Comparison of ENCODE assay signal across 13 cellular contexts in the genomic region with DNA sequence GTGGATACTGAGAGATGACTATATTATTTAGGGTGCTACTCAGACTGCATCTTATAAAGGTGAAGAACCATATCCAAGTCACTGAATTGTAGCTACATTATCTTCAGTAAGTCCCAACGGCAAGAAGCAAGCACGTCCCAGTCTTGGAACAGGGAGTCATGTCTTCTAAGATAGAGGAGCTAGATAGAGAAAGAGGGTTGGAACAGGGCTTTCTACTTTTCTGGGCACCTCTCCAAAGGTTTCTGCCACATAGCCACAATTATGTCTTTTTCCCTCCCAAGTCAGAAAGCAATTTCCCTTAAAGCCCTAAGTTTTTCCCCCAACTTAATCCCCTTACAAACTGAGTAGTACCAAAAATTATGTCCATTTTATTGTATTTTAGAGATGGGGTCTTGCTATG. TPM values are rescaled to one million over a fixed set of nuclear protein-coding genes. Genes with fewer than 3 reads are reported as not detected.
DNase-seq lines count a peak whose midpoint lies in the region; ATAC-seq and TF ChIP-seq lines count a peak whose summit lies in the region.
"Had no signal": no experiment of that assay in that cellular context is flagged by ENCODE, and none has a peak within 500 bp of the region (broad histone marks: within the 10 kb centered on the region; RNA-seq: fewer than 3 reads in every experiment).

No MANE protein-coding gene starts in this region.

- peaks cover 61% of the 10 kb centered on the region for H3K4me1 ChIP-seq in OCI-LY3 (ENCODE audit: low read length)
- H3K4me1 ChIP-seq in H9 (ENCODE audit: insufficient read depth, low read length): no peaks in the 10 kb centered on the region; the same call in 1 of the 2 replicates

- no peak overlapping the region for H2BK20ac ChIP-seq in H9 (ENCODE audit: low read depth, low read length, poor library complexity, severe bottlenecking)

- H3K9ac ChIP-seq in OCI-LY3 (ENCODE audit: low read length): peak overlapping the region; percentile 53
- H3K9ac ChIP-seq in H9 (ENCODE audit: extremely low read depth, insufficient read length, low read length): no peak overlapping the region

- no peak overlapping the region for H3K14ac ChIP-seq in H9 (ENCODE audit: insufficient read depth, low read length)

- no peak overlapping the region for H4K91ac ChIP-seq in H9 (ENCODE audit: insufficient read length, low read depth, low read length)

- DNase-seq in Daoy (ENCODE audit: low read depth) (peak; percentile 54), brain microvascular endothelial cell (peak; percentile 66), myocyte (ENCODE audit: low read depth) (peak; percentile 67), H9 (no peak), NCI-H1694 (lab: John Stamatoyannopoulos, UW) (no peak), T1000 (lab: John Stamatoyannopoulos, UW) (no peak)
- DNase-seq: activated CD4-positive, alpha-beta T cell treated with anti-CD3 and anti-CD28 coated beads, Interleukin-2, amount 50 U/mL, for 4 hours; activated effector memory CD4-positive, alpha-beta T cell treated with anti-CD3 and anti-CD28 coated beads, Interleukin-2, amount 50 U/mL, for 16 hours; kidney had no signal

- H3K79me2 ChIP-seq in OCI-LY3 (ENCODE audit: low read length) (no peaks in the 10 kb centered on the region), H9 (ENCODE audit: insufficient read depth, low read length) (no peaks in the 10 kb centered on the region)

- no peak overlapping the region for H3K18ac ChIP-seq in H9 (ENCODE audit: insufficient read length, low read depth, low read length)

- TF ChIP-seq CTCF in OCI-LY3 (IDR thresholded peaks at IDR 0.05; ENCODE audit: low read depth, low read length) (no peak), brain microvascular endothelial cell (IDR thresholded peaks at IDR 0.05; ENCODE audit: low read depth, low read length, missing control alignments) (no peak), H9 (conservative IDR thresholded peaks at IDR 0.05) (no peak)

- no peak overlapping the region for H2AK5ac ChIP-seq in H9 (ENCODE audit: insufficient read length, low read length)

- H3K4me1 Mint-ChIP-seq in H9: peaks cover 12 to 13% of the 10 kb centered on the region in 2 experiments

- H3K27me3 ChIP-seq in OCI-LY3 (ENCODE audit: low read depth, low read length): no peaks in the 10 kb centered on the region
- no peaks in the 10 kb centered on the region for H3K27me3 ChIP-seq in brain microvascular endothelial cell (replicated peaks)
- no peaks in the 10 kb centered on the region for H3K27me3 ChIP-seq in H9 (ENCODE audit: insufficient read depth, low read length)
- H3K27me3 ChIP-seq: right atrium auricular region had no signal

- no peaks in the 10 kb centered on the region for H3K27me3 Mint-ChIP-seq in H9 (ENCODE audit: low read depth)

- no peak overlapping the region for H4K5ac ChIP-seq in H9 (ENCODE audit: insufficient read length, low read depth, low read length)

- H2AFZ ChIP-seq in OCI-LY3 (ENCODE audit: low read depth, low read length): no peak overlapping the region
- no peak overlapping the region for H2AFZ ChIP-seq in H9 (ENCODE audit: low read length)

- no peak overlapping the region for H3K4me3 Mint-ChIP-seq in H9

- H2BK5ac ChIP-seq in H9 (ENCODE audit: insufficient read length, low read length): no peak overlapping the region

- no peaks in the 10 kb centered on the region for H3K9me3 ChIP-seq in OCI-LY3 (ENCODE audit: insufficient read depth, low read length)
- no peaks in the 10 kb centered on the region for H3K9me3 ChIP-seq in H9 (ENCODE audit: control insufficient read depth, low read depth, low read length)
- H3K9me3 ChIP-seq: right atrium auricular region had no signal

- H3K36me3 ChIP-seq in OCI-LY3 (replicated peaks; ENCODE audit: low read depth, low read length): peaks cover 5% of the 10 kb centered on the region
- H3K36me3 ChIP-seq in brain microvascular endothelial cell (replicated peaks): no peaks in the 10 kb centered on the region
- H3K36me3 ChIP-seq: right atrium auricular region had no signal

- H3K4me3 ChIP-seq in OCI-LY3 (ENCODE audit: low read length): peak overlapping the region; percentile 54
- no peak overlapping the region for H3K4me3 ChIP-seq in brain microvascular endothelial cell (ENCODE audit: low read depth, low read length)
- H3K4me3 ChIP-seq: right atrium auricular region had no signal

- no peaks in the 10 kb centered on the region for H3K9me3 Mint-ChIP-seq in H9

- H3T11ph ChIP-seq in H9 (ENCODE audit: low read length): no peak overlapping the region

- H3K4me2 ChIP-seq in OCI-LY3 (ENCODE audit: low read length) (peak overlapping the region; percentile 80), H9 (ENCODE audit: insufficient read depth, insufficient read length, low read length) (no peak overlapping the region)

- H3K36me3 Mint-ChIP-seq in H9 (ENCODE audit: insufficient read depth in 1 of 3, low read depth in 3 of 3): no peaks in the 10 kb centered on the region

- H4K20me1 ChIP-seq in OCI-LY3 (ENCODE audit: insufficient read depth, low read length) (no peaks in the 10 kb centered on the region), H9 (ENCODE audit: control insufficient read depth, insufficient read depth, insufficient read length) (no peaks in the 10 kb centered on the region)

- in situ Hi-C loops in brain microvascular endothelial cell (cut with HindIII; ENCODE audit: low pct_ligation_motif_present, low sequenced_read_pairs): no loop called here

- no peaks in the 10 kb centered on the region for H3K23me2 ChIP-seq in H9 (ENCODE audit: insufficient read length, low read depth, low read length, poor library complexity, severe bottlenecking)

- H3K4ac ChIP-seq in H9 (ENCODE audit: low read depth, low read length): no peak overlapping the region

- no peak overlapping the region for H3K27ac Mint-ChIP-seq in H9

- H3K27ac ChIP-seq in OCI-LY3 (ENCODE audit: low read length): peak overlapping the region; percentile 90
- no peak overlapping the region for H3K27ac ChIP-seq in brain microvascular endothelial cell
- H3K27ac ChIP-seq in H9 (ENCODE audit: insufficient read length, low read depth, low read length): no peak overlapping the region
- H3K27ac ChIP-seq: C4-2B had no signal

- no peak overlapping the region for H2BK120ac ChIP-seq in H9 (ENCODE audit: low read depth, low read length, poor library complexity, severe bottlenecking)

- no peak overlapping the region for H3K23ac ChIP-seq in H9 (ENCODE audit: insufficient read length, low read depth, low read length)

- no peak overlapping the region for H3K56ac ChIP-seq in H9 (ENCODE audit: insufficient read length, low read depth, low read length)

- H2BK15ac ChIP-seq in H9 (ENCODE audit: low read depth, low read length): no peak overlapping the region

- no peak overlapping the region for H4K8ac ChIP-seq in H9 (replicated peaks; ENCODE audit: insufficient read length, low read depth, low read length)

- no CpG with 5 or more reads among the region's 2 CpGs for WGBS in H9 (ENCODE audit: extremely low coverage, insufficient read length, low lambda C conversion rate)

- H3K79me1 ChIP-seq in H9 (ENCODE audit: insufficient read depth, low read depth, low read length, poor library complexity, severe bottlenecking): no peaks in the 10 kb centered on the region

- H2BK12ac ChIP-seq in H9 (ENCODE audit: insufficient read length, low read depth, low read length): no peak overlapping the region

- no peak for ATAC-seq in GM21423 (IDR thresholded peaks at IDR 0.05; ENCODE audit: unreplicated experiment)

RNA-seq across cellular contexts. Expression of gene MAPK1IP1L, which starts 22.4 kb away (rescaled TPM):
- total RNA-seq in Daoy (2014; rRNA removed; shearing (Covaris generic)): 69.4 and 108 TPM in 2 replicates
- total RNA-seq in myocyte: 158 and 216 TPM in 2 replicates
- 65.4 TPM for polyA plus RNA-seq in myocyte (2012)
- total RNA-seq in H9 (2021): 133 TPM in 2 replicates

RNA-seq across cellular contexts. Expression of gene SOCS4, which starts 46.8 kb away (rescaled TPM):
- total RNA-seq in Daoy (2014; rRNA removed; shearing (Covaris generic)): 18.9 and 21.2 TPM in 2 replicates
- total RNA-seq in myocyte (23.9 and 24.7 TPM in 2 replicates), H9 (2021) (37.5 and 38.5 TPM in 2 replicates)
- polyA plus RNA-seq in myocyte (2012): 7.2 TPM

RNA-seq across cellular contexts. Expression of gene WDHD1, which starts 47.0 kb away (rescaled TPM):
- 31.0 and 32.5 TPM in 2 replicates for total RNA-seq in Daoy (2014; rRNA removed; shearing (Covaris generic))
- total RNA-seq in myocyte (4.0 and 5.3 TPM in 2 replicates), H9 (2021) (83.5 and 93.7 TPM in 2 replicates)
- 1.7 TPM for polyA plus RNA-seq in myocyte (2012)

RNA-seq across cellular contexts. Expression of gene LGALS3, which starts 55.2 kb away (rescaled TPM):
- 86.6 and 88.5 TPM in 2 replicates for total RNA-seq in Daoy (2014; rRNA removed; shearing (Covaris generic))
- total RNA-seq in myocyte (223 and 256 TPM in 2 replicates), H9 (2021) (3.7 and 4.0 TPM in 2 replicates)
- 141 TPM for polyA plus RNA-seq in myocyte (2012)

Comparison
In these comparisons a context has a peak if more than half of its experiments do, and no peak if none do; other contexts are left out.
1. DNase-seq: peak in Daoy (single experiment), brain microvascular endothelial cell (single experiment) and myocyte (single experiment); none in H9 (single experiment), NCI-H1694 (single experiment) and T1000 (single experiment).